1 cellular context compared by ENCODE assay signal in the genomic region with DNA sequence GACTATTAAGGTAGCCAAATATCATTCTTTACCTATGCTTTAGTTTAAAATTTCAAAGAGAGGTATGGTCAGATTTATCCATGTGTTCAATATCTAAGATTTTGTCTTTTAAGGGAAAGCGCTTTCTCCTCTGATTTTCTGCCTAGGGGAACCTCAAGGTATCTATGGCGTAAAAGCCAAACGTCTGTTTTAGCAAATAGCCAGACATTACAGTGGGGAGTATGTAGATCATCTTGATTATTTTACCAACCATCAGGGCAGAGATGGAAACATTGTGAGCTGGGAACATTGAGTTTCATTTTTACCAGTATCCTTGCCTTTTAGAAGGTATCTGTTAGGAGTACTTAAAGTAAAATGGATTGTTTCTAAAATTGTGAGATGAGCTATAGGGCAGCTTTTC.
TF ChIP-seq lines count a peak whose summit lies in the region.

No MANE protein-coding gene starts in this region.

TF ChIP-seq in SK-N-SH treated with all-trans-retinoic acid at 6 μM for 48 hours, 23 proteins besides CTCF, POLR2A, EP300 and RAD21 (continued from another document):
- no peak for TF ChIP-seq ZFP30 (CRISPR knock-in tag; IDR thresholded peaks at IDR 0.05)
- no peak for TF ChIP-seq ZC3H10 (CRISPR knock-in tag; IDR thresholded peaks at IDR 0.05)
- no peak for TF ChIP-seq SNAI2 (CRISPR knock-in tag; IDR thresholded peaks at IDR 0.05)
